In the genomic region with DNA sequence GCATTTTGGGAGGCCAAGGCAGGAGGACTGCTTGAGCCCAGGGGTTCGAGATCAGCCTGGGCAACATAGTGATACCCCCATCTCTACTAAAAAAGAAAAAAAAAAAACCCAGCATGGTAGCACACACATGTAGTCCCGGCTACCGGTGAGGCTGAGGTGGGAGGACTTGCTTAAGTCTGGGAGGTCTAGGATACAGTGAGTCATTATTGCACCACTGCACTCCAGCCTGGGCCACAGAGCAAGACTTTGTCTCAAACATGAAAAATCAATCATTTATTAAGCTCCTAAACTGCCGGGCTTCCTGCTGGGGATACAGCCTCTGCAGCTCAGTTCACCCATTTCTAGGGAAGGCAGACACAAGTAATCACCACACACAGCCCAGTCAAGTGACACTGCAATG, we compare ENCODE assay signal across 12 cellular contexts. TPM values are rescaled to one million over a fixed set of nuclear protein-coding genes. Genes with fewer than 3 reads are reported as not detected.
DNase-seq lines count a peak whose midpoint lies in the region; ATAC-seq, FAIRE-seq and TF ChIP-seq lines count a peak whose summit lies in the region.
"Had no signal": no experiment of that assay in that cellular context is flagged by ENCODE, and none has a peak within 500 bp of the region (broad histone marks: within the 10 kb centered on the region; RNA-seq: fewer than 3 reads in every experiment).

No MANE protein-coding gene starts in this region.

- H3K27me3 ChIP-seq in Karpas-422 (ENCODE audit: low read length) = no peaks in the 10 kb centered on the region
- no peaks in the 10 kb centered on the region for H3K27me3 ChIP-seq in bronchial epithelial cell (ENCODE audit: control insufficient read depth, insufficient read depth, low read length)
- H3K27me3 ChIP-seq: MG63 had no signal

- peaks cover 2% of the 10 kb centered on the region; the same call in 1 of the 2 replicates for H3K36me3 ChIP-seq in Karpas-422 (ENCODE audit: insufficient read depth, low read length)
- no peaks in the 10 kb centered on the region for H3K36me3 ChIP-seq in bronchial epithelial cell (ENCODE audit: control insufficient read depth, insufficient read depth, low read length)
- H3K36me3 ChIP-seq: MG63 had no signal

- ATAC-seq in GM21737 (IDR thresholded peaks at IDR 0.05; ENCODE audit: unreplicated experiment) (no peak), HG03469 (IDR thresholded peaks at IDR 0.05; ENCODE audit: unreplicated experiment) (no peak), GM18907 (IDR thresholded peaks at IDR 0.05; ENCODE audit: unreplicated experiment) (no peak)

- H3K79me2 ChIP-seq in Karpas-422 (ENCODE audit: low read length) = peaks cover 48% of the 10 kb centered on the region

- H3K27ac ChIP-seq in Karpas-422 (ENCODE audit: low read length) = no peak overlapping the region; the same call in 1 of the 2 replicates

- H3K27ac Mint-ChIP-seq in nephron = peak overlapping the region in 1 of 3 experiments; percentile 55

- no peaks in the 10 kb centered on the region for H4K20me1 ChIP-seq in Karpas-422 (ENCODE audit: insufficient read depth, low read depth, low read length)

- H3K4me1 ChIP-seq in Karpas-422 (ENCODE audit: low read length) = peaks cover 38% of the 10 kb centered on the region

- H3K27me3 Mint-ChIP-seq in nephron (ENCODE audit: low read depth) = no peaks in the 10 kb centered on the region

- H3K36me3 Mint-ChIP-seq in nephron (ENCODE audit: low read depth) = no peaks in the 10 kb centered on the region

- FAIRE-seq in bronchial epithelial cell (lab: Jason Lieb, UNC) = no peak

- TF ChIP-seq CTCF in bronchial epithelial cell (IDR thresholded peaks at IDR 0.05; ENCODE audit: insufficient read depth, low read length, severe bottlenecking) (no peak), nephron (IDR thresholded peaks at IDR 0.05; ENCODE audit: unreplicated experiment in 3 of 3) (no peak)

- peak; percentile 54 for DNase-seq in Daoy (ENCODE audit: low read depth)
- no peak for DNase-seq in Karpas-422
- peak; percentile 58 for DNase-seq in bronchial epithelial cell (ENCODE audit: low read depth)
- DNase-seq: activated naive CD4-positive, alpha-beta T cell treated with anti-CD3 and anti-CD28 coated beads, Interleukin-2, amount 50 U/mL, for 16 hours; effector CD8-positive, alpha-beta T cell; GDM1; MG63; NCI-H446 treated with DMSO at 0.1 percent for 48 hours had no signal

- no peaks in the 10 kb centered on the region for H3K9me3 Mint-ChIP-seq in nephron

- H3K4me1 Mint-ChIP-seq in nephron = no peaks in the 10 kb centered on the region

- H3K9me3 ChIP-seq in Karpas-422 (ENCODE audit: low read length) = no peaks in the 10 kb centered on the region
- H3K9me3 ChIP-seq: MG63 had no signal

- H3K4me3 ChIP-seq in Karpas-422 (ENCODE audit: low read length) = no peak overlapping the region
- H3K4me3 ChIP-seq in bronchial epithelial cell (ENCODE audit: low read depth, low read length) = no peak overlapping the region

- peak overlapping the region; percentile 74 for H3K4me2 ChIP-seq in Karpas-422 (ENCODE audit: low read depth, low read length, poor library complexity, severe bottlenecking)

- no peak overlapping the region for H2AFZ ChIP-seq in Karpas-422 (ENCODE audit: low read length)

- no peaks in the 10 kb centered on the region for H3K9me2 ChIP-seq in Karpas-422 (replicated peaks; ENCODE audit: insufficient read depth, low read length)

- H3K9ac ChIP-seq in Karpas-422 (ENCODE audit: low read length) = peak overlapping the region; percentile 17; the same call in 1 of the 2 replicates

- peak overlapping the region in 2 of 3 experiments; percentile 24 to 57 for H3K4me3 Mint-ChIP-seq in nephron

RNA-seq across cellular contexts. Expression of a gene that starts 7.3 kb away (rescaled TPM):
- 12.1 and 15.9 TPM in 2 replicates for total RNA-seq in Daoy (2014; rRNA removed; shearing (Covaris generic))
- 31.8 and 53.3 TPM in 2 replicates for total RNA-seq in Karpas-422 (2014; rRNA removed; shearing (Covaris generic); ENCODE audit: low replicate concordance)
- 13.4 and 19.2 TPM in 2 replicates for total RNA-seq in bronchial epithelial cell

RNA-seq across cellular contexts. Expression of a gene that starts 45.9 kb away (rescaled TPM):
- 136 and 157 TPM in 2 replicates for total RNA-seq in Daoy (2014; rRNA removed; shearing (Covaris generic))
- 65.0 and 104 TPM in 2 replicates for total RNA-seq in Karpas-422 (2014; rRNA removed; shearing (Covaris generic); ENCODE audit: low replicate concordance)
- 94.8 and 95.5 TPM in 2 replicates for total RNA-seq in bronchial epithelial cell
